In genomic region chr2:180029575-180029974, GRCh38 we compare ENCODE assay signal across 8 cellular contexts.
"Had no signal": no experiment of that assay in that cellular context is flagged by ENCODE, and none has a peak within 500 bp of the region (broad histone marks: within the 10 kb centered on the region; RNA-seq: fewer than 3 reads in every experiment).

No MANE protein-coding gene starts in this region.

- DNase-seq: GDM1, GF-D8 had no signal

- H3K4me3 ChIP-seq: GM12878 had no signal

- FAIRE-seq: G401.6, GM12878, GM12891, GM12892, GM18507, GM19239 had no signal

- ATAC-seq: GM12878 had no signal
